Comparison of ENCODE assay signal across 12 cellular contexts in the genomic region with DNA sequence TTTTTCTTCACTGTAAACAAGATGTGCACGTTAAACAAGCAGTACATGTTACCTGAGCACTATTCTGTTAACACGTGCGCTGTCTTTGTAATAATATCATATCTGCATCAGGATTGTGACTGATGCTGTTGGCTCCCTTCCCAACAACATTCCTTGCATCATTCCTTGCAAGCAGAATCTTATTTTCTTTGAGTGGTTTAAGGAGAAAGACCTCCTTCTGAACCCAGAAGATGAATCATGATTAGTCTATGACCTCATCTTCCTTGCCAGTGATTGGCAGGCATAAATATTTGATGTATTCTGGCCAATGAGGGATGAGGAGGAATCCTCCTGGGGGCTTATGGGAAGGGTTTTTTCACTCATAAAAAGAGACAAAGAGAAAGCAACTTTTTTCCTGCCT. TPM values are rescaled to one million over a fixed set of nuclear protein-coding genes. Genes with fewer than 3 reads are reported as not detected.
A peak's percentile ranks its signal among the peaks of the same experiment; 100 is the strongest.
DNase-seq lines count a peak whose midpoint lies in the region; ATAC-seq, FAIRE-seq and TF ChIP-seq lines count a peak whose summit lies in the region.
"Had no signal": no experiment of that assay in that cellular context is flagged by ENCODE, and none has a peak within 500 bp of the region (broad histone marks: within the 10 kb centered on the region; RNA-seq: fewer than 3 reads in every experiment).

No MANE protein-coding gene starts in this region.

- 54% methylated on average over 3 of the region's 3 CpGs for WGBS in HepG2 (ENCODE audit: low lambda C conversion rate)
- 79% methylated on average over 3 of the region's 3 CpGs for WGBS in right lobe of liver (ENCODE audit: insufficient coverage, low coverage, low lambda C conversion rate, missing lambda C conversion rate)
- 68 to 70% (median 68%) methylated on average over 3 of the region's 3 CpGs for WGBS in psoas muscle, 3 donors

- intact Hi-C loops in HepG2 (cut with micrococcal nuclease; ENCODE audit: unreplicated experiment): no loop called here
- intact Hi-C loops in right lobe of liver (cut with DNase I): no loop called here
- intact Hi-C loops in psoas muscle (cut with DNase I): no loop called here

- TF ChIP-seq CTCF in HepG2 (CRISPR knock-in tag; IDR thresholded peaks at IDR 0.05): no peak
- TF ChIP-seq CTCF in right lobe of liver (IDR thresholded peaks at IDR 0.05): no peak
- no peak for TF ChIP-seq CTCF in astrocyte of the cerebellum (IDR thresholded peaks at IDR 0.05; ENCODE audit: low read depth, low read length, missing control alignments)
- TF ChIP-seq CTCF in GM10266 (IDR thresholded peaks at IDR 0.05; ENCODE audit: control insufficient read depth, insufficient read depth, low read depth, missing control alignments): no peak
- TF ChIP-seq CTCF in psoas muscle (IDR thresholded peaks at IDR 0.05): no peak

- no peaks in the 10 kb centered on the region for H3K79me2 ChIP-seq in HepG2 (ENCODE audit: insufficient read depth, low read length)

- no peak for TF ChIP-seq RAD21 in HepG2 (CRISPR knock-in tag; IDR thresholded peaks at IDR 0.05)

- no peak overlapping the region for H2AFZ ChIP-seq in HepG2 (ENCODE audit: low read length)

- in situ Hi-C loops in HepG2 (cut with HindIII; ENCODE audit: extremely low pct_ligation_motif_present, low pct_unique_long_range_greater_than_20kb): no loop called here
- in situ Hi-C loops in astrocyte of the cerebellum (cut with HindIII; ENCODE audit: low sequenced_read_pairs): no loop called here

- TF ChIP-seq EP300 in HepG2 (IDR thresholded peaks at IDR 0.05; ENCODE audit: low read depth in 2 of 2, low read length in 2 of 2) (no peak), HepG2 (CRISPR knock-in tag; IDR thresholded peaks at IDR 0.05; ENCODE audit: borderline replicate concordance) (no peak)

- H3K4me1 ChIP-seq in HepG2 (ENCODE audit: insufficient read depth, low read length) (no peaks in the 10 kb centered on the region), right lobe of liver (no peaks in the 10 kb centered on the region), psoas muscle (no peaks in the 10 kb centered on the region)

- H3K9me3 ChIP-seq in HepG2 (ENCODE audit: low read length) (no peaks in the 10 kb centered on the region), right lobe of liver (no peaks in the 10 kb centered on the region), psoas muscle (no peaks in the 10 kb centered on the region)

- H3K36me3 ChIP-seq in HepG2 (replicated peaks in 1 of 2; ENCODE audit: control insufficient read depth in 1 of 2, insufficient read depth in 2 of 2, low read length in 2 of 2) (no peaks in the 10 kb centered on the region), right lobe of liver (no peaks in the 10 kb centered on the region), psoas muscle (ENCODE audit: insufficient read depth in 1 of 2, low read depth in 1 of 2) (no peaks in the 10 kb centered on the region)

- DNase-seq in HepG2 (ENCODE audit: low spot score) (no peak), right lobe of liver (no peak), astrocyte of the cerebellum (ENCODE audit: low read depth) (peak; percentile 83), glomerular visceral epithelial cell (ENCODE audit: extremely low spot score) (peak; percentile 92), RPMI8226 (no peak), GM10266 (ENCODE audit: extremely low spot score) (no peak), psoas muscle (no peak)
- DNase-seq: activated B cell treated with CpG ODN at 0.5 μM for 24 hours, naive B cell, NCI-H2081 treated with DMSO at 0.1 percent for 48 hours had no signal

- POLR2A ChIA-PET in HepG2 (lab: Yijun Ruan, JAX): no interaction called here

- H3K4me3 ChIP-seq in HepG2 (replicated peaks in 1 of 3; ENCODE audit: insufficient read depth in 1 of 3, low read depth in 2 of 3, low read length in 3 of 3): no peak overlapping the region
- H3K4me3 ChIP-seq in right lobe of liver: no peak overlapping the region
- no peak overlapping the region for H3K4me3 ChIP-seq in astrocyte of the cerebellum (ENCODE audit: low read depth, low read length)
- no peak overlapping the region for H3K4me3 ChIP-seq in psoas muscle

- no peak for TF ChIP-seq POLR2A in HepG2 (IDR thresholded peaks at IDR 0.05; ENCODE audit: insufficient read depth in 1 of 2, low read depth in 2 of 2, low read length in 2 of 2)
- no peak for TF ChIP-seq POLR2A in right lobe of liver (IDR thresholded peaks at IDR 0.05)

- no peak for FAIRE-seq in HepG2 (lab: Jason Lieb, UNC)

- CTCF ChIA-PET in HepG2 (lab: Yijun Ruan, JAX; ENCODE audit: low intra/inter-chr PET ratio, low total read pairs): no interaction called here

- H3K9ac ChIP-seq in HepG2 (ENCODE audit: insufficient read depth, low read depth, low read length): no peak overlapping the region

- no TSS peak for BruUV-seq in HepG2 (replicated peaks; lab: Mats Ljungman, UMichigan)

- H3K4me2 ChIP-seq in HepG2 (ENCODE audit: low read depth, low read length): no peak overlapping the region

- H3K27ac ChIP-seq in HepG2 (ENCODE audit: extremely low read length, insufficient read depth, low read length): no peak overlapping the region
- H3K27ac ChIP-seq in right lobe of liver: no peak overlapping the region
- no peak overlapping the region for H3K27ac ChIP-seq in psoas muscle

- ATAC-seq in HepG2: no peak
- no peak for ATAC-seq in right lobe of liver
- ATAC-seq in psoas muscle: no peak
- ATAC-seq in HG03378 (IDR thresholded peaks at IDR 0.05; ENCODE audit: unreplicated experiment): no peak

- H3K27me3 ChIP-seq in HepG2 (ENCODE audit: control insufficient read depth in 1 of 2, insufficient read depth in 2 of 2, low read length in 2 of 2) (peaks cover 0 to 7% of the 10 kb centered on the region in 2 experiments; a peak in 1 of 5 replicates), right lobe of liver (no peaks in the 10 kb centered on the region), psoas muscle (ENCODE audit: insufficient read depth in 3 of 3, low read length in 2 of 3) (no peaks in the 10 kb centered on the region)

- H4K20me1 ChIP-seq in HepG2 (ENCODE audit: insufficient read depth, low read length): no peaks in the 10 kb centered on the region

RNA-seq across cellular contexts. Expression of a gene that starts 46.2 kb away (rescaled TPM):
- total RNA-seq in HepG2 (2016; rRNA removed; fragmentation: Illumina TruSeq; extraction: Trizol) (7.1 and 9.4 TPM in 2 replicates), right lobe of liver (10 to 100 TPM in 3 of 6 experiments, 1 to 10 TPM in 3; 4.9 to 13.4 (median 8.6) TPM), psoas muscle (10 to 100 TPM in 3 of 4 donors, 1 to 10 TPM in 1; 7.8 to 18.1 (median 11.5) TPM)
- 7.4 and 8.2 TPM in 2 replicates for total RNA-seq in HepG2 (2016; cell fraction: cytosol; rRNA removed; fragmentation: Illumina TruSeq; extraction: Trizol; ENCODE audit: low read depth)
- 8.0 and 8.3 TPM in 2 replicates for total RNA-seq in HepG2 (2016; cell fraction: insoluble cytoplasmic fraction; rRNA removed; fragmentation: Illumina TruSeq; extraction: Trizol)
- 11.7 and 12.3 TPM in 2 replicates for total RNA-seq in HepG2 (2016; cell fraction: membrane; rRNA removed; fragmentation: Illumina TruSeq; extraction: Trizol)
- 8.5 and 9.0 TPM in 2 replicates for total RNA-seq in HepG2 (2016; cell fraction: nucleus; rRNA removed; fragmentation: Illumina TruSeq; extraction: Trizol)
- polyA plus RNA-seq in HepG2 (2011; rRNA removed) (7.8 and 9.4 TPM in 2 replicates), psoas muscle (10 to 100 TPM in 1 of 3 donors, 1 to 10 TPM in 2; 3.4 to 13.1 (median 5.0) TPM)
- 7.8 and 8.4 TPM in 2 replicates for polyA plus RNA-seq in HepG2 (2011; cell fraction: cytosol; rRNA removed)
- 7.5 and 8.0 TPM in 2 replicates for polyA plus RNA-seq in HepG2 (2011; cell fraction: nucleus; rRNA removed)
- 5.8 and 8.7 TPM in 2 replicates for polyA plus RNA-seq in HepG2 (2012)
- 10.7 and 11.4 TPM in 2 replicates for polyA plus RNA-seq in HepG2 (2016; cell fraction: cytosol; fragmentation: Illumina TruSeq; extraction: Trizol; ENCODE audit: low read depth)
- 9.7 and 10.3 TPM in 2 replicates for polyA plus RNA-seq in HepG2 (2016; cell fraction: insoluble cytoplasmic fraction; fragmentation: Illumina TruSeq; extraction: Trizol; ENCODE audit: low read depth)
- 12.3 and 13.4 TPM in 2 replicates for polyA plus RNA-seq in HepG2 (2016; cell fraction: membrane; fragmentation: Illumina TruSeq; extraction: Trizol; ENCODE audit: low read depth)
- 9.5 and 9.6 TPM in 2 replicates for polyA plus RNA-seq in HepG2 (2016; cell fraction: nucleus; fragmentation: Illumina TruSeq; extraction: Trizol; ENCODE audit: insufficient read depth, low read depth)
- 7.3 and 8.6 TPM in 2 replicates for polyA minus RNA-seq in HepG2 (2011; rRNA and poly(A)+ RNA removed; ENCODE audit: low replicate concordance)
- polyA minus RNA-seq in HepG2 (2011; cell fraction: cytosol; rRNA and poly(A)+ RNA removed): 2.4 and 3.7 TPM in 2 replicates
- polyA minus RNA-seq in HepG2 (2011; cell fraction: nucleus; rRNA and poly(A)+ RNA removed): 14.7 and 15.8 TPM in 2 replicates

RNA-seq across cellular contexts. Expression of a gene that starts 46.4 kb away (rescaled TPM):
- total RNA-seq in HepG2 (2016; rRNA removed; fragmentation: Illumina TruSeq; extraction: Trizol): 30.5 and 52.6 TPM in 2 replicates
- total RNA-seq in HepG2 (2016; cell fraction: cytosol; rRNA removed; fragmentation: Illumina TruSeq; extraction: Trizol; ENCODE audit: low read depth): 10.4 and 12.4 TPM in 2 replicates
- total RNA-seq in HepG2 (2016; cell fraction: insoluble cytoplasmic fraction; rRNA removed; fragmentation: Illumina TruSeq; extraction: Trizol): 30.6 and 50.0 TPM in 2 replicates
- total RNA-seq in HepG2 (2016; cell fraction: membrane; rRNA removed; fragmentation: Illumina TruSeq; extraction: Trizol): 29.5 and 33.1 TPM in 2 replicates
- 22.1 and 24.3 TPM in 2 replicates for total RNA-seq in HepG2 (2016; cell fraction: nucleus; rRNA removed; fragmentation: Illumina TruSeq; extraction: Trizol)
- 32.2 and 32.3 TPM in 2 replicates for polyA plus RNA-seq in HepG2 (2011; rRNA removed)
- polyA plus RNA-seq in HepG2 (2011; cell fraction: cytosol; rRNA removed): 19.1 and 25.0 TPM in 2 replicates
- 6.3 and 9.4 TPM in 2 replicates for polyA plus RNA-seq in HepG2 (2011; cell fraction: nucleus; rRNA removed)
- 34.5 and 46.3 TPM in 2 replicates for polyA plus RNA-seq in HepG2 (2012)
- 7.5 and 7.8 TPM in 2 replicates for polyA plus RNA-seq in HepG2 (2016; cell fraction: cytosol; fragmentation: Illumina TruSeq; extraction: Trizol; ENCODE audit: low read depth)
- polyA plus RNA-seq in HepG2 (2016; cell fraction: insoluble cytoplasmic fraction; fragmentation: Illumina TruSeq; extraction: Trizol; ENCODE audit: low read depth): 50.2 and 59.9 TPM in 2 replicates
- polyA plus RNA-seq in HepG2 (2016; cell fraction: membrane; fragmentation: Illumina TruSeq; extraction: Trizol; ENCODE audit: low read depth): 16.8 and 21.0 TPM in 2 replicates
- polyA plus RNA-seq in HepG2 (2016; cell fraction: nucleus; fragmentation: Illumina TruSeq; extraction: Trizol; ENCODE audit: insufficient read depth, low read depth): 19.2 and 19.9 TPM in 2 replicates
- polyA minus RNA-seq in HepG2 (2011; rRNA and poly(A)+ RNA removed; ENCODE audit: low replicate concordance): 30.6 and 47.3 TPM in 2 replicates
- polyA minus RNA-seq in HepG2 (2011; cell fraction: cytosol; rRNA and poly(A)+ RNA removed): 44.6 and 63.7 TPM in 2 replicates
- 42.2 and 63.9 TPM in 2 replicates for polyA minus RNA-seq in HepG2 (2011; cell fraction: nucleus; rRNA and poly(A)+ RNA removed)
- total RNA-seq in right lobe of liver: 10 to 100 TPM; 10.5 to 27.3 (median 15.3) TPM
- 10 to 100 TPM in 3 of 4 donors, 1 to 10 TPM in 1; 9.1 to 24.1 (median 17.3) TPM for total RNA-seq in psoas muscle
- 10 to 100 TPM; 13.7 to 21.7 (median 18.5) TPM for polyA plus RNA-seq in psoas muscle

RNA-seq across cellular contexts. Expression of a gene that starts 57.9 kb away (rescaled TPM):
- total RNA-seq in HepG2 (2016; rRNA removed; fragmentation: Illumina TruSeq; extraction: Trizol) (not detected in 2 replicates), right lobe of liver (1,000 to 10,000 TPM in 4 of 6 experiments, 100 to 1,000 TPM in 2; 634 to 3,368 (median 2,270) TPM), psoas muscle (1,000 to 10,000 TPM in 1 of 4 donors, 100 to 1,000 TPM in 3; 165 to 2,602 (median 604) TPM)
- not detected in 2 replicates for total RNA-seq in HepG2 (2016; cell fraction: cytosol; rRNA removed; fragmentation: Illumina TruSeq; extraction: Trizol; ENCODE audit: low read depth)
- not detected in 2 replicates for total RNA-seq in HepG2 (2016; cell fraction: insoluble cytoplasmic fraction; rRNA removed; fragmentation: Illumina TruSeq; extraction: Trizol)
- total RNA-seq in HepG2 (2016; cell fraction: membrane; rRNA removed; fragmentation: Illumina TruSeq; extraction: Trizol): not detected in 2 replicates
- total RNA-seq in HepG2 (2016; cell fraction: nucleus; rRNA removed; fragmentation: Illumina TruSeq; extraction: Trizol): not detected in 2 replicates
- polyA plus RNA-seq in HepG2 (2011; rRNA removed) (0.13 TPM in 1 of 2 replicates, not detected in the other), psoas muscle (1,000 to 10,000 TPM in 2 of 3 donors, 100 to 1,000 TPM in 1; 649 to 3,089 (median 1,851) TPM)
- polyA plus RNA-seq in HepG2 (2011; cell fraction: cytosol; rRNA removed): 0.21 TPM in 1 of 2 replicates, not detected in the other
- not detected in 2 replicates for polyA plus RNA-seq in HepG2 (2011; cell fraction: nucleus; rRNA removed)
- polyA plus RNA-seq in HepG2 (2012): not detected in 2 replicates
- not detected in 2 replicates for polyA plus RNA-seq in HepG2 (2016; cell fraction: cytosol; fragmentation: Illumina TruSeq; extraction: Trizol; ENCODE audit: low read depth)
- polyA plus RNA-seq in HepG2 (2016; cell fraction: insoluble cytoplasmic fraction; fragmentation: Illumina TruSeq; extraction: Trizol; ENCODE audit: low read depth): not detected in 2 replicates
- not detected in 2 replicates for polyA plus RNA-seq in HepG2 (2016; cell fraction: membrane; fragmentation: Illumina TruSeq; extraction: Trizol; ENCODE audit: low read depth)
- polyA plus RNA-seq in HepG2 (2016; cell fraction: nucleus; fragmentation: Illumina TruSeq; extraction: Trizol; ENCODE audit: insufficient read depth, low read depth): not detected in 2 replicates
- 129 TPM in 1 of 2 replicates, not detected in the other for polyA minus RNA-seq in HepG2 (2011; rRNA and poly(A)+ RNA removed; ENCODE audit: low replicate concordance)
- 1.6 and 1.8 TPM in 2 replicates for polyA minus RNA-seq in HepG2 (2011; cell fraction: cytosol; rRNA and poly(A)+ RNA removed)
- 1.4 and 1.5 TPM in 2 replicates for polyA minus RNA-seq in HepG2 (2011; cell fraction: nucleus; rRNA and poly(A)+ RNA removed)
- total RNA-seq: activated B cell treated with CpG ODN at 0.5 μM for 24 hours had no signal
- polyA plus RNA-seq: IgD-negative memory B cell had no signal

Comparison
In these comparisons a context has a peak if more than half of its experiments do, and no peak if none do; other contexts are left out.
1. RNA of a gene that starts 57.9 kb away (total RNA-seq): 634 to 3,368 TPM in right lobe of liver and 165 to 2,602 TPM in psoas muscle; not detected in HepG2; every median in the first group is over 100 times any median in the second.
2. DNase-seq: peak in astrocyte of the cerebellum (single experiment) and glomerular visceral epithelial cell (single experiment); none in HepG2 (single experiment), right lobe of liver (0 of 3), RPMI8226 (single experiment), GM10266 (single experiment) and psoas muscle (0 of 2).